Comparison of ENCODE assay signal across 34 cellular contexts in genomic region chr16:60922920-60923319, GRCh38.
"Had no signal": no experiment of that assay in that cellular context is flagged by ENCODE, and none has a peak within 500 bp of the region (broad histone marks: within the 10 kb centered on the region; RNA-seq: fewer than 3 reads in every experiment).

No MANE protein-coding gene starts in this region.

- H3K9ac ChIP-seq: KMS-11 had no signal

- H3K36me3 ChIP-seq: MG63 had no signal

- H3K9me3 ChIP-seq: MG63 had no signal

- DNase-seq: Karpas-422, Kasumi-1, KG1, MG63, MM.1S, MV-4-11, NCI-H1048, NCI-H1092, NCI-H1105, NCI-H1105 treated with DMSO at 0.1 percent for 48 hours, NCI-H1417, NCI-H1417 treated with DMSO at 0.1 percent for 48 hours, NCI-H1436, NCI-H1436 treated with DMSO at 0.1 percent for 48 hours, NCI-H146, NCI-H1694, NCI-H1694 treated with DMSO at 0.1 percent for 48 hours, NCI-H187, NCI-H187 treated with DMSO at 0.1 percent for 48 hours, NCI-H1930, NCI-H2029, NCI-H2029 treated with DMSO at 0.1 percent for 48 hours, NCI-H2081, NCI-H2081 treated with DMSO at 0.1 percent for 48 hours, NCI-H2107, NCI-H2171, NCI-H2171 treated with DMSO at 0.1 percent for 48 hours, NCI-H2227 treated with DMSO at 0.1 percent for 48 hours, NCI-H226, NCI-H345, NCI-H446, NCI-H446 treated with DMSO at 0.1 percent for 48 hours, NCI-H510A had no signal

- H3K4me2 ChIP-seq: KMS-11 had no signal

- H3K27me3 ChIP-seq: MG63 had no signal

- H3K4me3 ChIP-seq: MG63 had no signal

- H3K27ac ChIP-seq: KMS-11 had no signal
